In genomic region chr17:69336580-69336979, GRCh38 we compare ENCODE assay signal across 20 cellular contexts.
"Had no signal": no experiment of that assay in that cellular context is flagged by ENCODE, and none has a peak within 500 bp of the region (broad histone marks: within the 10 kb centered on the region; RNA-seq: fewer than 3 reads in every experiment).

No MANE protein-coding gene starts in this region.

- H3K4me3 ChIP-seq: MG63, PC-9 had no signal

- ATAC-seq: activated T-cell treated with anti-CD3 and anti-CD28 coated beads, Interleukin-2, amount 50 U/mL, for 4 hours had no signal

- H3K4me2 ChIP-seq: PC-9 had no signal

- H3K36me3 ChIP-seq: MG63 had no signal

- H2AFZ ChIP-seq: PC-9 had no signal

- H3K27ac ChIP-seq: PC-9 had no signal

- H3K4me1 Mint-ChIP-seq: activated B cell treated with CpG ODN at 0.5 μM for 24 hours had no signal

- H3K9me3 ChIP-seq: MG63 had no signal

- H3K36me3 Mint-ChIP-seq: activated CD4-positive, alpha-beta memory T cell treated with anti-CD3 and anti-CD28 coated beads for 36 hours had no signal

- H3K9me3 Mint-ChIP-seq: activated CD4-positive, alpha-beta T cell treated with anti-CD3 and anti-CD28 coated beads, Interleukin-2, amount 10 ng/mL, durations not matched to agents 24 days and 14 days; activated naive CD4-positive, alpha-beta T cell treated with anti-CD3 and anti-CD28 coated beads for 36 hours; activated T-cell treated with anti-CD3 and anti-CD28 coated beads, Interleukin-2, amount 50 U/mL, for 4 hours; T-helper 1 cell treated with Interleukin-12 subunit alpha and Interleukin-12 subunit beta and Interleukin-4 antibody, amounts not matched to agents 30 μg/mL and 1 μg/mL, for 36 hours had no signal

- H3K4me3 Mint-ChIP-seq: activated B cell treated with CpG ODN at 0.5 μM for 24 hours; activated CD4-positive, alpha-beta memory T cell treated with anti-CD3 and anti-CD28 coated beads for 36 hours; activated CD4-positive, alpha-beta T cell treated with anti-CD3 and anti-CD28 coated beads, Interleukin-2, amount 10 ng/mL, durations not matched to agents 24 days and 14 days; activated naive CD4-positive, alpha-beta T cell treated with anti-CD3 and anti-CD28 coated beads for 36 hours; activated naive CD8-positive, alpha-beta T cell treated with anti-CD3 and anti-CD28 coated beads for 36 hours; activated T-cell treated with anti-CD3 and anti-CD28 coated beads, Interleukin-2, amount 50 U/mL, for 4 hours; T-helper 1 cell treated with Interleukin-12 subunit alpha and Interleukin-12 subunit beta and Interleukin-4 antibody, amounts not matched to agents 30 μg/mL and 1 μg/mL, for 36 hours had no signal

- H3K27ac Mint-ChIP-seq: activated B cell treated with CpG ODN at 0.5 μM for 24 hours; activated CD4-positive, alpha-beta memory T cell treated with anti-CD3 and anti-CD28 coated beads for 36 hours; activated CD4-positive, alpha-beta T cell treated with anti-CD3 and anti-CD28 coated beads, Interleukin-2, amount 10 ng/mL, durations not matched to agents 24 days and 14 days; activated naive CD4-positive, alpha-beta T cell treated with anti-CD3 and anti-CD28 coated beads for 36 hours; activated naive CD8-positive, alpha-beta T cell treated with anti-CD3 and anti-CD28 coated beads for 36 hours; T-helper 1 cell treated with Interleukin-12 subunit alpha and Interleukin-12 subunit beta and Interleukin-4 antibody, amounts not matched to agents 30 μg/mL and 1 μg/mL, for 36 hours had no signal

- DNase-seq: activated B cell treated with CpG ODN at 0.5 μM for 24 hours; activated CD4-positive, alpha-beta memory T cell treated with anti-CD3 and anti-CD28 coated beads for 36 hours; activated CD4-positive, alpha-beta T cell treated with anti-CD3 and anti-CD28 coated beads for 1 hour; activated CD4-positive, alpha-beta T cell treated with anti-CD3 and anti-CD28 coated beads, Interleukin-2, amount 10 ng/mL, durations not matched to agents 24 days and 14 days; activated CD8-positive, alpha-beta memory T cell treated with anti-CD3 and anti-CD28 coated beads for 24 hours; activated effector memory CD4-positive, alpha-beta T cell treated with anti-CD3 and anti-CD28 coated beads, Interleukin-2, amount 50 U/mL, for 16 hours; activated naive CD4-positive, alpha-beta T cell treated with anti-CD3 and anti-CD28 coated beads for 36 hours; activated naive CD8-positive, alpha-beta T cell treated with anti-CD3 and anti-CD28 coated beads for 36 hours; activated T-cell treated with anti-CD3 and anti-CD28 coated beads, Interleukin-2, amount 50 U/mL, for 4 hours; caudate nucleus; MG63; NCI-H1105 treated with DMSO at 0.1 percent for 48 hours; NCI-H1436 treated with DMSO at 0.1 percent for 48 hours; NCI-H187; NCI-H2081; NCI-H510A treated with DMSO at 0.1 percent for 48 hours; NCI-H69; PC-9; SHP77 treated with DMSO at 0.1 percent for 48 hours had no signal
